ENCODE assay signal across 20 cellular contexts in genomic region chr12:116375278-116375842, GRCh38.
DNase-seq lines count a peak whose midpoint lies in the region; ATAC-seq and TF ChIP-seq lines count a peak whose summit lies in the region.
"Had no signal": no experiment of that assay in that cellular context is flagged by ENCODE, and none has a peak within 500 bp of the region (broad histone marks: within the 10 kb centered on the region; RNA-seq: fewer than 3 reads in every experiment).

No MANE protein-coding gene starts in this region.

- no peaks in the 10 kb centered on the region for H3K27me3 ChIP-seq in mesenchymal stem cell (ENCODE audit: control insufficient read depth in 1 of 2, insufficient read depth in 1 of 2, low read length in 2 of 2)
- no peaks in the 10 kb centered on the region for H3K27me3 ChIP-seq in upper lobe of right lung
- no peaks in the 10 kb centered on the region for H3K27me3 ChIP-seq in mammary epithelial cell (ENCODE audit: insufficient read depth, low read length)
- H3K27me3 ChIP-seq: MG63 had no signal

- H3K9ac ChIP-seq in mesenchymal stem cell (ENCODE audit: low read length) = no peak overlapping the region
- H3K9ac ChIP-seq in mammary epithelial cell (ENCODE audit: insufficient read depth, low read length) = no peak overlapping the region

- H3K4me2 ChIP-seq in mesenchymal stem cell (ENCODE audit: low read length, poor library complexity, severe bottlenecking) (no peak overlapping the region), mammary epithelial cell (ENCODE audit: insufficient read depth, low read depth, low read length) (no peak overlapping the region)
- H3K4me2 ChIP-seq: GM23338 had no signal

- H2AK5ac ChIP-seq in mesenchymal stem cell (ENCODE audit: low read length, severe bottlenecking) = no peak overlapping the region

- H3K4me3 Mint-ChIP-seq in natural killer cell treated with Interleukin-12 subunit alpha and Interleukin-12 subunit beta and Interleukin-15 and Interleukin-18, amount 100 ng/mL, for 72 hours = peak overlapping the region; percentile 35
- no peak overlapping the region for H3K4me3 Mint-ChIP-seq in natural killer cell
- no peak overlapping the region for H3K4me3 Mint-ChIP-seq in WTC11
- H3K4me3 Mint-ChIP-seq: CD14-positive monocyte, GM23338 had no signal

- peak overlapping the region in 1 of 2 donors; percentile 12 for H3K27ac Mint-ChIP-seq in natural killer cell treated with Interleukin-12 subunit alpha and Interleukin-12 subunit beta and Interleukin-15 and Interleukin-18, amount 100 ng/mL, for 72 hours
- H3K27ac Mint-ChIP-seq in natural killer cell (no peak overlapping the region), WTC11 (no peak overlapping the region)
- H3K27ac Mint-ChIP-seq: GM23338 had no signal

- BruUV-seq in mammary epithelial cell (replicated peaks; lab: Mats Ljungman, UMichigan) = no TSS peak

- H2BK12ac ChIP-seq in mesenchymal stem cell (ENCODE audit: low read length in 2 of 2) = no peak overlapping the region

- dilution Hi-C loops in mammary epithelial cell (cut with HindIII; ENCODE audit: low sequenced_read_pairs) = no loop called here

- H3K36me3 ChIP-seq in mesenchymal stem cell (ENCODE audit: control insufficient read depth in 1 of 2, insufficient read depth in 2 of 2, low read depth in 1 of 2, low read length in 2 of 2) (no peaks in the 10 kb centered on the region), upper lobe of right lung (no peaks in the 10 kb centered on the region), mammary epithelial cell (ENCODE audit: insufficient read depth, low read length) (no peaks in the 10 kb centered on the region)
- H3K36me3 ChIP-seq: MG63 had no signal

- peak overlapping the region; percentile 27 for H4K8ac ChIP-seq in mesenchymal stem cell (ENCODE audit: low read length)

- H3K27ac ChIP-seq in mesenchymal stem cell (ENCODE audit: low read length, poor library complexity, severe bottlenecking) = no peak overlapping the region
- H3K27ac ChIP-seq in upper lobe of right lung = no peak overlapping the region
- H3K27ac ChIP-seq in mammary epithelial cell (ENCODE audit: insufficient read depth, low read depth, low read length) = no peak overlapping the region
- H3K27ac ChIP-seq: RWPE1 had no signal

- H3K4me1 ChIP-seq in mesenchymal stem cell (ENCODE audit: control insufficient read depth, insufficient read depth, low read depth, low read length) (peaks cover 10% of the 10 kb centered on the region), upper lobe of right lung (no peaks in the 10 kb centered on the region), mammary epithelial cell (ENCODE audit: insufficient read depth, low read length) (peaks cover 4% of the 10 kb centered on the region)

- in situ Hi-C loops in mammary epithelial cell (cut with MboI; ENCODE audit: low sequenced_read_pairs in 2 of 2) = no loop called here

- no peaks in the 10 kb centered on the region for H3K9me3 ChIP-seq in mesenchymal stem cell (ENCODE audit: control insufficient read depth, low read length)
- H3K9me3 ChIP-seq in upper lobe of right lung = no peaks in the 10 kb centered on the region
- H3K9me3 ChIP-seq in mammary epithelial cell (replicated peaks; ENCODE audit: insufficient read depth, low read length) = no peaks in the 10 kb centered on the region
- H3K9me3 ChIP-seq: MG63 had no signal

- no peak overlapping the region for H3K4ac ChIP-seq in mesenchymal stem cell (ENCODE audit: low read depth in 1 of 2, low read length in 2 of 2)

- H3K23ac ChIP-seq in mesenchymal stem cell (ENCODE audit: low read length in 2 of 2) = no peak overlapping the region

- peaks cover 12 to 22% of the 10 kb centered on the region in 2 donors for H3K4me1 Mint-ChIP-seq in natural killer cell treated with Interleukin-12 subunit alpha and Interleukin-12 subunit beta and Interleukin-15 and Interleukin-18, amount 100 ng/mL, for 72 hours (ENCODE audit: low read depth in 2 of 2)
- H3K4me1 Mint-ChIP-seq in natural killer cell = peaks cover 0 to 6% of the 10 kb centered on the region in 2 donors
- peaks cover 32% of the 10 kb centered on the region for H3K4me1 Mint-ChIP-seq in WTC11

- H4K91ac ChIP-seq in mesenchymal stem cell (ENCODE audit: low read length) = peak overlapping the region; percentile 0

- H2BK15ac ChIP-seq in mesenchymal stem cell (ENCODE audit: low read depth, poor library complexity, severe bottlenecking) = no peak overlapping the region

- peaks cover 11% of the 10 kb centered on the region for H3K9me3 Mint-ChIP-seq in natural killer cell treated with Interleukin-12 subunit alpha and Interleukin-12 subunit beta and Interleukin-15 and Interleukin-18, amount 100 ng/mL, for 72 hours
- peaks cover 0 to 5% of the 10 kb centered on the region in 2 donors for H3K9me3 Mint-ChIP-seq in natural killer cell
- peaks cover 13% of the 10 kb centered on the region for H3K9me3 Mint-ChIP-seq in WTC11

- no peak overlapping the region for H3K4me3 ChIP-seq in mesenchymal stem cell (ENCODE audit: insufficient read depth in 1 of 2, low read depth in 1 of 2, low read length in 2 of 2)
- H3K4me3 ChIP-seq in upper lobe of right lung = no peak overlapping the region
- H3K4me3 ChIP-seq in mammary epithelial cell (replicated peaks in 1 of 3; ENCODE audit: insufficient read depth in 1 of 3, low read depth in 2 of 3, low read length in 3 of 3) = no peak overlapping the region
- H3K4me3 ChIP-seq: GM23338, MG63 had no signal

- no peaks in the 10 kb centered on the region for H3K36me3 Mint-ChIP-seq in natural killer cell treated with Interleukin-12 subunit alpha and Interleukin-12 subunit beta and Interleukin-15 and Interleukin-18, amount 100 ng/mL, for 72 hours
- H3K36me3 Mint-ChIP-seq in natural killer cell (no peaks in the 10 kb centered on the region), WTC11 (no peaks in the 10 kb centered on the region; the same call in 1 of the 2 replicates)
- H3K36me3 Mint-ChIP-seq: CD14-positive monocyte had no signal

- H3K14ac ChIP-seq in mesenchymal stem cell (ENCODE audit: low read length in 2 of 2) = peak overlapping the region in 1 of 2 experiments; percentile 84

- H3K79me1 ChIP-seq in mesenchymal stem cell (replicated peaks; ENCODE audit: low read length, poor library complexity, severe bottlenecking) = no peaks in the 10 kb centered on the region

- intact Hi-C loops in natural killer cell (cut with micrococcal nuclease) (no loop called here), upper lobe of right lung (cut with DNase I) (no loop called here), mammary epithelial cell (cut with micrococcal nuclease) (no loop called here), posterior cingulate gyrus (cut with DNase I) (no loop called here)

- CTCF ChIA-PET in WTC11 (lab: Charles Lee) (no interaction called here), mammary epithelial cell (lab: Charles Lee; ENCODE audit: low non-redundant PET) (no interaction called here)

- ATAC-seq in natural killer cell treated with Interleukin-12 subunit alpha and Interleukin-12 subunit beta and Interleukin-15 and Interleukin-18, amount 100 ng/mL, for 72 hours = no peak
- no peak for ATAC-seq in natural killer cell
- ATAC-seq in WTC11 = no peak
- ATAC-seq in upper lobe of right lung = no peak
- ATAC-seq: GM23338, HCT116 had no signal

- WGBS in mesenchymal stem cell = 93% methylated on average over 9 of the region's 9 CpGs
- WGBS in mammary epithelial cell (ENCODE audit: low coverage, missing lambda C conversion rate) = 84% methylated on average over 9 of the region's 9 CpGs

- no peak for TF ChIP-seq CTCF in natural killer cell (IDR thresholded peaks at IDR 0.05)
- TF ChIP-seq CTCF in WTC11 (IDR thresholded peaks at IDR 0.05) = no peak
- TF ChIP-seq CTCF in upper lobe of right lung (IDR thresholded peaks at IDR 0.05) = no peak
- TF ChIP-seq CTCF in mammary epithelial cell (conservative IDR thresholded peaks at IDR 0.05 in 1 of 2, IDR thresholded peaks at IDR 0.05 in 1 of 2; ENCODE audit: extremely low read depth in 1 of 2, insufficient read depth in 1 of 2, low read depth in 1 of 2, low read length in 2 of 2) = no peak

- peak overlapping the region in 1 of 2 experiments; percentile 31 for H3K18ac ChIP-seq in mesenchymal stem cell (ENCODE audit: low read depth in 1 of 2, low read length in 2 of 2)

- no peaks in the 10 kb centered on the region for H3K79me2 ChIP-seq in mammary epithelial cell (ENCODE audit: insufficient read depth, low read length)

- DNase-seq in natural killer cell treated with Interleukin-12 subunit alpha and Interleukin-12 subunit beta and Interleukin-15 and Interleukin-18, amount 100 ng/mL, for 72 hours (ENCODE audit: low spot score) = no peak
- DNase-seq in natural killer cell (no peak), WTC11 (ENCODE audit: low spot score) (no peak), mesenchymal stem cell (no peak), upper lobe of right lung (peak; percentile 3), NCI-H526 treated with DMSO at 0.1 percent for 48 hours (lab: John Stamatoyannopoulos, UW) (no peak), mammary epithelial cell (no peak), posterior cingulate gyrus (no peak)
- DNase-seq: GDM1; MG63; NCI-H1048; NCI-H187 treated with DMSO at 0.1 percent for 48 hours; NCI-H2107; NCI-H226; NK-92 treated with Interleukin-12 subunit alpha and Interleukin-12 subunit beta, amount 100 ng/mL, for 24 hours; SHP77 treated with DMSO at 0.1 percent for 48 hours had no signal

- POLR2A ChIA-PET in WTC11 (lab: Charles Lee) = no interaction called here

- H4K20me1 ChIP-seq in mammary epithelial cell (ENCODE audit: insufficient read depth, low read length) = no peaks in the 10 kb centered on the region

- peaks cover 0 to 8% of the 10 kb centered on the region in 2 donors for H3K27me3 Mint-ChIP-seq in natural killer cell treated with Interleukin-12 subunit alpha and Interleukin-12 subunit beta and Interleukin-15 and Interleukin-18, amount 100 ng/mL, for 72 hours
- H3K27me3 Mint-ChIP-seq in natural killer cell (ENCODE audit: low read depth in 2 of 2) = peaks cover 0 to 7% of the 10 kb centered on the region in 2 donors
- H3K27me3 Mint-ChIP-seq in WTC11 (ENCODE audit: low read depth) = peaks cover 26% of the 10 kb centered on the region

- no peak overlapping the region for H2BK120ac ChIP-seq in mesenchymal stem cell (ENCODE audit: low read depth, low read length)

- no peak overlapping the region for H2AFZ ChIP-seq in mesenchymal stem cell (ENCODE audit: low read depth, low read length)
- no peak overlapping the region for H2AFZ ChIP-seq in mammary epithelial cell (ENCODE audit: low read depth, low read length)
- H2AFZ ChIP-seq: GM23338 had no signal

- H2BK5ac ChIP-seq in mesenchymal stem cell (ENCODE audit: low read depth, low read length, poor library complexity, severe bottlenecking) = no peak overlapping the region

TF ChIP-seq in WTC11, 78 proteins besides CTCF, POLR2A, EP300 and RAD21 (continues in another document):
- no peak for TF ChIP-seq FOXK1 (CRISPR knock-in tag; IDR thresholded peaks at IDR 0.05)
